2 cellular contexts compared by ENCODE assay signal in the genomic region with DNA sequence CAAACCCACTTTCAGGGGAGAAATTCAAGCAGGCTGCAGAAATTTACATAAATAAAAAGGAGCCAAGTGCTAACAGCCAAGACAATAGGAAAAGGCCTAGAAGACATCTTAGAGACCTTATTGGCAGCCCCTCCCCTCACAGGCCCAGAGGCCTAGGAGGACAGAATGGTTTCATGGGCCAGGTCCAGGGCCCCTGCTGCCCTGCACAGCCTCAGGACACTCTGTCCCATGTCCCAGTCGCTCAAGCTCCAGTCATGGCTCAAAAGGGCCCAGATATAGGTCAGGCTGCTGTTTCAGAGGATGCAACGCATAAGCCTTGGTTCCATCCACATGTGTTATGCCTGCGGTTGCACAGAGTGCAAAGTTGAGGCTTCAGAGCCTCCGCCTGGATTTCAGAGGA.
TF ChIP-seq lines count a peak whose summit lies in the region.

No MANE protein-coding gene starts in this region.

TF ChIP-seq in A549, 52 proteins besides CTCF, POLR2A, EP300 and RAD21:
- TF ChIP-seq POLR2AphosphoS2 (conservative IDR thresholded peaks at IDR 0.05; ENCODE audit: low read length) (no peak), ZFP36 (IDR thresholded peaks at IDR 0.05; ENCODE audit: borderline replicate concordance, partially characterized antibody) (peak; percentile 88)

TF ChIP-seq in HEK293, 187 proteins besides CTCF, POLR2A, EP300 and RAD21:
- TF ChIP-seq SETDB1 (IDR thresholded peaks at IDR 0.05; ENCODE audit: insufficient read length, low read length), result peak; percentile 89
- TF ChIP-seq TRIM28 (IDR thresholded peaks at IDR 0.05; ENCODE audit: borderline replicate concordance, low read length), result peak; percentile 92; the same call in 1 of the 2 replicates
- TF ChIP-seq ZNF544 (tag by site-specific recombination; IDR thresholded peaks at IDR 0.05), result no peak
- TF ChIP-seq ZNF585B (tag by site-specific recombination; IDR thresholded peaks at IDR 0.05), result peak; percentile 95
TF ChIP-seq in HEK293: peak in this region for 3.
